ENCODE assay signal across 8 cellular contexts in genomic region chr11:129117595-129118350, GRCh38.
DNase-seq lines count a peak whose midpoint lies in the region; ATAC-seq, FAIRE-seq and TF ChIP-seq lines count a peak whose summit lies in the region.

No MANE protein-coding gene starts in this region.

- H3K4me3 Mint-ChIP-seq in nephron, result no peak overlapping the region

- peak; percentile 42 for DNase-seq in GM10266 (ENCODE audit: extremely low spot score)
- DNase-seq in NCI-H2227 treated with DMSO at 0.1 percent for 48 hours (lab: John Stamatoyannopoulos, UW), result peak; percentile 58
- peak; percentile 36 for DNase-seq in activated CD4-positive, alpha-beta T cell treated with anti-CD3 and anti-CD28 coated beads for 48 hours
- no peak for DNase-seq in OCI-M2 (lab: John Stamatoyannopoulos, UW; ENCODE audit: unreplicated experiment)

- H3K4me1 Mint-ChIP-seq in nephron, result no peaks in the 10 kb centered on the region

- H3K9me3 Mint-ChIP-seq in nephron, result no peaks in the 10 kb centered on the region

- no peaks in the 10 kb centered on the region for H3K27me3 Mint-ChIP-seq in nephron (ENCODE audit: low read depth)

- peaks cover 14% of the 10 kb centered on the region for H3K36me3 Mint-ChIP-seq in nephron (ENCODE audit: low read depth)

- no peak overlapping the region for H3K27ac Mint-ChIP-seq in nephron

- FAIRE-seq in A204.1 (lab: Jason Lieb, UNC), result peak; percentile 95

- TF ChIP-seq CTCF in GM10266 (IDR thresholded peaks at IDR 0.05; ENCODE audit: control insufficient read depth, insufficient read depth, low read depth, missing control alignments) (peak; percentile 79), nephron (IDR thresholded peaks at IDR 0.05; ENCODE audit: unreplicated experiment in 3 of 3) (peak; percentile 92 to 93 (median 92))

- peak; percentile 80 for ATAC-seq in HG02885 (IDR thresholded peaks at IDR 0.05; ENCODE audit: poor library complexity, unreplicated experiment)
- peak; percentile 69 for ATAC-seq in esophagus mucosa
